Comparison of ENCODE assay signal across 21 cellular contexts in the genomic region with DNA sequence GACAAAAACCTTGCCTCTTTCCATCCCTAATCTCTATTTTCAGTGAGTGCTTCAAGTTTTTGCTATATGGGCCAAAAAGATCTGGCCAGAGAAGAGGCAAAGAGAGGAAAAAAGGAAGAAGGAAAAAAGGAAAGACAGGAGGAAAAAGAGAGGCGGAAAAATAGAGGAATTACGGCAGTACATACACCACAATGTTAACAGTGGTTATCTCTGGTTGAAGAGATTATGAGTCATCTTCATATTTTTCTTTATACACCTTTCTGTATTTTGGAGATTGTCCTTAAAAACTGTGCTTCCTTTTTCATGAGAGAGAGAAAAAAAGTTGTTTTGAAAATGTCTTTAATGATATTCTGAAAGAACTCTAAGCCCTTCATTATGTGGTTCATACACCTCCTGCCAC.
DNase-seq lines count a peak whose midpoint lies in the region; ATAC-seq, FAIRE-seq and TF ChIP-seq lines count a peak whose summit lies in the region.
"Had no signal": no experiment of that assay in that cellular context is flagged by ENCODE, and none has a peak within 500 bp of the region (broad histone marks: within the 10 kb centered on the region; RNA-seq: fewer than 3 reads in every experiment).

No MANE protein-coding gene starts in this region.

- H3K4me1 ChIP-seq in RWPE2 (ENCODE audit: insufficient read depth, poor library complexity, severe bottlenecking) (peaks cover 14% of the 10 kb centered on the region), astrocyte (ENCODE audit: insufficient read depth, low read length) (no peaks in the 10 kb centered on the region)
- H3K4me1 ChIP-seq: BLaER1 treated with 17β-estradiol and CSF1 and Interleukin-3, amounts not matched to agents 10 nM and 100 nM had no signal

- H2AFZ ChIP-seq in astrocyte (ENCODE audit: low read depth, low read length): no peak overlapping the region
- H2AFZ ChIP-seq: GM23338 had no signal

- FAIRE-seq in astrocyte (lab: Jason Lieb, UNC): peak; percentile 20
- FAIRE-seq: G401.6, GM12891, GM19239, H54 had no signal

- H4K20me1 ChIP-seq in astrocyte (ENCODE audit: insufficient read depth, low read length): peaks cover 4% of the 10 kb centered on the region

- peaks cover 18% of the 10 kb centered on the region for H3K79me2 ChIP-seq in astrocyte (ENCODE audit: insufficient read depth, low read length)

- H3K36me3 ChIP-seq in RWPE2 (ENCODE audit: low read depth): no peaks in the 10 kb centered on the region
- H3K36me3 ChIP-seq in astrocyte (ENCODE audit: insufficient read depth, low read length): no peaks in the 10 kb centered on the region

- H3K9ac ChIP-seq in astrocyte (ENCODE audit: low read length): no peak overlapping the region
- H3K9ac ChIP-seq: BLaER1 treated with 17β-estradiol and CSF1 and Interleukin-3, amounts not matched to agents 10 nM and 100 nM had no signal

- peak overlapping the region; percentile 15 for H3K27ac ChIP-seq in RWPE2 (ENCODE audit: poor library complexity, severe bottlenecking)
- no peak overlapping the region for H3K27ac ChIP-seq in astrocyte (ENCODE audit: low read depth, low read length)
- H3K27ac ChIP-seq: 22Rv1; BLaER1 treated with 17β-estradiol and CSF1 and Interleukin-3, amounts not matched to agents 10 nM and 100 nM had no signal

- H3K9me3 Mint-ChIP-seq in activated T-cell treated with anti-CD3 and anti-CD28 coated beads, Interleukin-2, amount 50 U/mL, for 24 hours: peaks cover 10% of the 10 kb centered on the region
- peaks cover 4% of the 10 kb centered on the region for H3K9me3 Mint-ChIP-seq in astrocyte (ENCODE audit: unreplicated experiment)

- H3K4me3 ChIP-seq in RWPE2 (ENCODE audit: severe bottlenecking): no peak overlapping the region
- no peak overlapping the region for H3K4me3 ChIP-seq in astrocyte (ENCODE audit: insufficient read depth, low read depth, low read length)
- H3K4me3 ChIP-seq: BLaER1 treated with 17β-estradiol and CSF1 and Interleukin-3, amounts not matched to agents 10 nM and 100 nM; GM23338 had no signal

- H3K27me3 ChIP-seq in RWPE2 (ENCODE audit: insufficient read depth, poor library complexity, severe bottlenecking): no peaks in the 10 kb centered on the region
- no peaks in the 10 kb centered on the region for H3K27me3 ChIP-seq in astrocyte (ENCODE audit: insufficient read depth, low read length)
- H3K27me3 ChIP-seq: BLaER1 treated with 17β-estradiol and CSF1 and Interleukin-3, amounts not matched to agents 10 nM and 100 nM had no signal

- ATAC-seq in RWPE2 (ENCODE audit: low read depth) (no peak), HG03378 (IDR thresholded peaks at IDR 0.05; ENCODE audit: unreplicated experiment) (no peak)
- ATAC-seq: CD8-positive, alpha-beta T cell; GM23338; HCT116 had no signal

- peak overlapping the region; percentile 34 for H3K27ac Mint-ChIP-seq in activated T-cell treated with anti-CD3 and anti-CD28 coated beads, Interleukin-2, amount 50 U/mL, for 24 hours
- H3K27ac Mint-ChIP-seq in astrocyte (ENCODE audit: unreplicated experiment): no peak overlapping the region
- H3K27ac Mint-ChIP-seq: CD8-positive, alpha-beta T cell; GM23338; HFFc6 had no signal

- H3K4me3 Mint-ChIP-seq in activated T-cell treated with anti-CD3 and anti-CD28 coated beads, Interleukin-2, amount 50 U/mL, for 24 hours: no peak overlapping the region
- H3K4me3 Mint-ChIP-seq in astrocyte (ENCODE audit: unreplicated experiment): no peak overlapping the region
- H3K4me3 Mint-ChIP-seq: CD8-positive, alpha-beta T cell; GM23338; HFFc6 had no signal

- H3K9me3 ChIP-seq in RWPE2 (ENCODE audit: severe bottlenecking): peaks cover 11% of the 10 kb centered on the region
- H3K9me3 ChIP-seq in astrocyte (ENCODE audit: insufficient read depth, low read depth, low read length): peaks cover 2% of the 10 kb centered on the region

- no peaks in the 10 kb centered on the region for H3K27me3 Mint-ChIP-seq in activated T-cell treated with anti-CD3 and anti-CD28 coated beads, Interleukin-2, amount 50 U/mL, for 24 hours
- no peaks in the 10 kb centered on the region for H3K27me3 Mint-ChIP-seq in astrocyte (ENCODE audit: low read depth, unreplicated experiment)

- H3K4me2 ChIP-seq in astrocyte (ENCODE audit: low read length): no peak overlapping the region
- H3K4me2 ChIP-seq: BLaER1 treated with 17β-estradiol and CSF1 and Interleukin-3, amounts not matched to agents 10 nM and 100 nM; GM23338 had no signal

- H3K4me1 Mint-ChIP-seq in activated T-cell treated with anti-CD3 and anti-CD28 coated beads, Interleukin-2, amount 50 U/mL, for 24 hours (ENCODE audit: low read depth): peaks cover 9% of the 10 kb centered on the region
- H3K4me1 Mint-ChIP-seq in astrocyte (ENCODE audit: low read depth, unreplicated experiment): peaks cover 16% of the 10 kb centered on the region

- DNase-seq in activated T-cell treated with anti-CD3 and anti-CD28 coated beads, Interleukin-2, amount 50 U/mL, for 24 hours: no peak
- DNase-seq in activated T-cell treated with anti-CD3 and anti-CD28 coated beads for 4 hours: no peak
- no peak for DNase-seq in RWPE2 (ENCODE audit: low spot score)
- DNase-seq in astrocyte (ENCODE audit: low read depth): no peak
- DNase-seq in glomerular visceral epithelial cell (ENCODE audit: extremely low spot score): no peak
- DNase-seq in NCI-H1048 (lab: John Stamatoyannopoulos, UW): no peak
- DNase-seq in DMS79 treated with DMSO at 0.1 percent for 48 hours (lab: John Stamatoyannopoulos, UW): no peak
- DNase-seq: Calu3; CD8-positive, alpha-beta T cell; DND-41; EL had no signal

- peaks cover 3% of the 10 kb centered on the region for H3K36me3 Mint-ChIP-seq in activated T-cell treated with anti-CD3 and anti-CD28 coated beads, Interleukin-2, amount 50 U/mL, for 24 hours (ENCODE audit: low read depth)
- no peaks in the 10 kb centered on the region for H3K36me3 Mint-ChIP-seq in astrocyte (ENCODE audit: low read depth, unreplicated experiment)

- TF ChIP-seq CTCF in RWPE2 (IDR thresholded peaks at IDR 0.05; ENCODE audit: poor library complexity, severe bottlenecking) (no peak), astrocyte (IDR thresholded peaks at IDR 0.05; ENCODE audit: insufficient read depth, low read depth, low read length) (no peak)
